In the genomic region with DNA sequence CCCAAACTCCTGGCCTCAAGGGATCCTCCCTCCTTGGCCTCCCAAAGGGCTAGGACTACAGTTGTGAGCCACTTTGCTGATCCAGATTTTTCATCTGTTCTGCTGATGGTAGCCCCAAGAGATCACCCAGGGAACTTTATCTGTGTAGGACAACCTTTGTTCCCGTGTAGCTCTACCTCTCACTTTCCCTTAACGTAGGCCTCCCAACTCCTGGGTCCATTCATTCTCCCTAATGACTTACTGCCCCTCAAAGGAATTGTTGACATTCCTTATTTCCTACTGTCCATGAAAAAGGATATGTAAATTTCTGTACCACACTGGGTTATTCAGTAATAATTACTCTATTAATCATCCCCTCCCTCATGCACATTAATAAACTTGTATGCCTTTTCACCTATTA, we compare ENCODE assay signal across 31 cellular contexts. TPM values are rescaled to one million over a fixed set of nuclear protein-coding genes. Genes with fewer than 3 reads are reported as not detected.
"Had no signal": no experiment of that assay in that cellular context is flagged by ENCODE, and none has a peak within 500 bp of the region (broad histone marks: within the 10 kb centered on the region; RNA-seq: fewer than 3 reads in every experiment).

No MANE protein-coding gene starts in this region.

- H3K4me1 Mint-ChIP-seq: naive thymus-derived CD8-positive, alpha-beta T cell; nephron; neural crest cell; stimulated activated naive B cell treated with anti-CD40 and anti-IgM and Interleukin-4, amounts not matched to agents 10 μg/mL and 1 μg/mL and 100 μg/mL, for 72 hours had no signal

- H3K9ac ChIP-seq: parathyroid adenoma had no signal

- H2AFZ ChIP-seq: parathyroid adenoma had no signal

- H3K9me3 Mint-ChIP-seq: naive thymus-derived CD8-positive, alpha-beta T cell; nephron; neural crest cell; stimulated activated naive B cell treated with anti-CD40 and anti-IgM and Interleukin-4, amounts not matched to agents 10 μg/mL and 1 μg/mL and 100 μg/mL, for 72 hours had no signal

- H3K4me2 ChIP-seq: smooth muscle cell had no signal

- H3K27me3 ChIP-seq: right atrium auricular region, right lobe of liver, testis, thyroid gland, upper lobe of left lung, vagina had no signal

- H3K27ac Mint-ChIP-seq: naive thymus-derived CD8-positive, alpha-beta T cell; nephron; progenitor cell of endocrine pancreas; stimulated activated naive B cell treated with anti-CD40 and anti-IgM and Interleukin-4, amounts not matched to agents 10 μg/mL and 1 μg/mL and 100 μg/mL, for 72 hours had no signal

- H3K27ac ChIP-seq: left lung, lower lobe of right lung, neutrophil, parathyroid adenoma, right atrium auricular region, right lobe of liver, stomach, testis, thyroid gland, transverse colon, upper lobe of left lung, vagina had no signal

- DNase-seq: hypothalamus; left colon; left lung; lower lobe of right lung; mammary epithelial cell; mesenchymal stem cell; naive thymus-derived CD8-positive, alpha-beta T cell; occipital lobe; right lobe of liver; stimulated activated CD4-positive, alpha-beta T cell treated with anti-CD3 and anti-CD28 coated beads, Interleukin-1b, Interleukin-23, amount 100 ng/mL, for 48 hours; stimulated activated CD4-positive, alpha-beta T cell treated with anti-CD3 and anti-CD28 coated beads, Interleukin-2, amount 100 ng/mL, for 48 hours; stimulated activated CD4-positive, alpha-beta T cell treated with anti-CD3 and anti-CD28 coated beads, Interleukin-4, amount 100 ng/mL, for 4 hours; stimulated activated CD8-positive, alpha-beta memory T cell treated with anti-CD3 and anti-CD28 coated beads, Interleukin-4, amount 100 ng/mL, for 48 hours; stimulated activated naive B cell treated with anti-CD40 and anti-IgM and Interleukin-4, amounts not matched to agents 10 μg/mL and 1 μg/mL and 100 μg/mL, for 72 hours; stimulated activated naive CD8-positive, alpha-beta T cell treated with anti-CD3 and anti-CD28 coated beads, Interleukin-15, Interleukin-2, amounts not matched to agents 100 U/mL and 50 U/mL, for 24 hours; stomach; testis; thyroid gland; transverse colon; upper lobe of left lung had no signal

- H3K79me2 ChIP-seq: parathyroid adenoma had no signal

- H3K36me3 ChIP-seq: left lung, lower lobe of right lung, neutrophil, right atrium auricular region, right lobe of liver, stomach, thyroid gland, transverse colon, upper lobe of left lung, vagina had no signal

- H3K4me3 Mint-ChIP-seq: naive thymus-derived CD8-positive, alpha-beta T cell; nephron; neural crest cell; stimulated activated naive B cell treated with anti-CD40 and anti-IgM and Interleukin-4, amounts not matched to agents 10 μg/mL and 1 μg/mL and 100 μg/mL, for 72 hours had no signal

- ATAC-seq: left colon; left lung; lower lobe of right lung; naive thymus-derived CD8-positive, alpha-beta T cell; right lobe of liver; stimulated activated naive B cell treated with anti-CD40 and anti-IgM and Interleukin-4, amounts not matched to agents 10 μg/mL and 1 μg/mL and 100 μg/mL, for 72 hours; stimulated activated naive CD8-positive, alpha-beta T cell treated with anti-CD3 and anti-CD28 coated beads, Interleukin-15, Interleukin-2, amounts not matched to agents 100 U/mL and 50 U/mL, for 24 hours had no signal

- H3K4me3 ChIP-seq: left lung, lower lobe of right lung, right atrium auricular region, right lobe of liver, smooth muscle cell, stomach, testis, thyroid gland, transverse colon, upper lobe of left lung, vagina had no signal

- FAIRE-seq: keratinocyte had no signal

- H3K9me3 ChIP-seq: left lung, lower lobe of right lung, neutrophil, right atrium auricular region, right lobe of liver, stomach, testis, thyroid gland, transverse colon, upper lobe of left lung, vagina had no signal

- H3K4me1 ChIP-seq: left lung, lower lobe of right lung, parathyroid adenoma, right atrium auricular region, right lobe of liver, stomach, testis, thyroid gland, transverse colon, upper lobe of left lung, vagina had no signal

- H3K36me3 Mint-ChIP-seq: naive thymus-derived CD8-positive, alpha-beta T cell; stimulated activated naive B cell treated with anti-CD40 and anti-IgM and Interleukin-4, amounts not matched to agents 10 μg/mL and 1 μg/mL and 100 μg/mL, for 72 hours had no signal

RNA-seq across cellular contexts. Expression of a gene that starts 51.0 kb away (rescaled TPM):
- total RNA-seq: naive thymus-derived CD8-positive, alpha-beta T cell; osteocyte; pulmonary artery endothelial cell had no signal
- polyA plus RNA-seq: naive thymus-derived CD8-positive, alpha-beta T cell had no signal
